ENCODE assay signal across 9 cellular contexts in genomic region chr14:65961004-65961403, GRCh38.
DNase-seq lines count a peak whose midpoint lies in the region; ATAC-seq and TF ChIP-seq lines count a peak whose summit lies in the region.
"Had no signal": no experiment of that assay in that cellular context is flagged by ENCODE, and none has a peak within 500 bp of the region (broad histone marks: within the 10 kb centered on the region; RNA-seq: fewer than 3 reads in every experiment).

No MANE protein-coding gene starts in this region.

- H3K36me3 ChIP-seq in neural progenitor cell (no peaks in the 10 kb centered on the region), tibial nerve (no peaks in the 10 kb centered on the region)
- H3K36me3 ChIP-seq: neutrophil had no signal

- H3K36me3 Mint-ChIP-seq in activated CD4-positive, alpha-beta memory T cell treated with anti-CD3 and anti-CD28 coated beads, Interleukin-2, amount 10 ng/mL, durations not matched to agents 7 days and 5 days (ENCODE audit: low read depth), result no peaks in the 10 kb centered on the region
- H3K36me3 Mint-ChIP-seq in neural progenitor cell, result no peaks in the 10 kb centered on the region

- H2AFZ ChIP-seq in neural progenitor cell (replicated peaks), result no peak overlapping the region

- peaks cover 4% of the 10 kb centered on the region for H3K27me3 Mint-ChIP-seq in activated CD4-positive, alpha-beta memory T cell treated with anti-CD3 and anti-CD28 coated beads, Interleukin-2, amount 10 ng/mL, durations not matched to agents 7 days and 5 days
- peaks cover 2% of the 10 kb centered on the region for H3K27me3 Mint-ChIP-seq in neural progenitor cell (ENCODE audit: insufficient read depth, low read depth)

- H4K20me1 ChIP-seq in neural progenitor cell (ENCODE audit: low read depth), result no peaks in the 10 kb centered on the region

- DNase-seq in AML-193 (lab: John Stamatoyannopoulos, UW) (peak; percentile 12 to 17), GM19240 (ENCODE audit: insufficient read length, low spot score) (peak; percentile 19), NCI-H1694 treated with DMSO at 0.1 percent for 48 hours (lab: John Stamatoyannopoulos, UW) (peak; percentile 78), epithelial cell of esophagus (ENCODE audit: low read depth) (peak; percentile 56), neural progenitor cell (ENCODE audit: low spot score) (peak; percentile 81), tibial nerve (ENCODE audit: low spot score in 2 of 2) (no peak)
- DNase-seq in activated CD4-positive, alpha-beta memory T cell treated with anti-CD3 and anti-CD28 coated beads, Interleukin-2, amount 10 ng/mL, durations not matched to agents 7 days and 5 days, result peak; percentile 78

- no peak overlapping the region for H3K27ac ChIP-seq in neural progenitor cell
- H3K27ac ChIP-seq in tibial nerve, result no peak overlapping the region
- H3K27ac ChIP-seq: neutrophil had no signal

- no peak overlapping the region for H3K4me2 ChIP-seq in neural progenitor cell

- no peak overlapping the region for H3K9ac ChIP-seq in neural progenitor cell

- no peaks in the 10 kb centered on the region for H3K79me2 ChIP-seq in neural progenitor cell (ENCODE audit: low read depth)

- H3K27ac Mint-ChIP-seq in activated CD4-positive, alpha-beta memory T cell treated with anti-CD3 and anti-CD28 coated beads, Interleukin-2, amount 10 ng/mL, durations not matched to agents 7 days and 5 days, result no peak overlapping the region
- no peak overlapping the region for H3K27ac Mint-ChIP-seq in neural progenitor cell

- POLR2A ChIA-PET in activated CD4-positive, alpha-beta memory T cell treated with anti-CD3 and anti-CD28 coated beads, Interleukin-2, amount 10 ng/mL, durations not matched to agents 7 days and 5 days (lab: Charles Lee), result interaction anchor here (1.0 to 3.7 kb wide), 10 partner anchors 10 to 673 kb away, joined by 3 to 28 read pairs (median 6); partner anchors contain the start of gene FUT8

- CTCF ChIA-PET in activated CD4-positive, alpha-beta memory T cell treated with anti-CD3 and anti-CD28 coated beads, Interleukin-2, amount 10 ng/mL, durations not matched to agents 7 days and 5 days (lab: Charles Lee), result interaction anchor here (0.6 to 6.5 kb wide), 28 partner anchors 10 to 799 kb away, joined by 3 to 76 read pairs (median 6); partner anchors contain the start of gene FUT8

- no peaks in the 10 kb centered on the region for H3K9me3 Mint-ChIP-seq in activated CD4-positive, alpha-beta memory T cell treated with anti-CD3 and anti-CD28 coated beads, Interleukin-2, amount 10 ng/mL, durations not matched to agents 7 days and 5 days
- no peaks in the 10 kb centered on the region for H3K9me3 Mint-ChIP-seq in neural progenitor cell

- no peak overlapping the region for H3K4me3 ChIP-seq in epithelial cell of esophagus (ENCODE audit: low read length)
- H3K4me3 ChIP-seq in neural progenitor cell, result no peak overlapping the region
- H3K4me3 ChIP-seq in tibial nerve, result no peak overlapping the region

- peaks cover 37% of the 10 kb centered on the region for H3K4me1 Mint-ChIP-seq in activated CD4-positive, alpha-beta memory T cell treated with anti-CD3 and anti-CD28 coated beads, Interleukin-2, amount 10 ng/mL, durations not matched to agents 7 days and 5 days
- peaks cover 19% of the 10 kb centered on the region for H3K4me1 Mint-ChIP-seq in neural progenitor cell

- no peak for ATAC-seq in GM21526 (IDR thresholded peaks at IDR 0.05; ENCODE audit: low FRiP score, unreplicated experiment)

- 43 to 48% methylated on average over 7 of the region's 7 CpGs for WGBS in tibial nerve, 2 donors

- H3K4me3 Mint-ChIP-seq in activated CD4-positive, alpha-beta memory T cell treated with anti-CD3 and anti-CD28 coated beads, Interleukin-2, amount 10 ng/mL, durations not matched to agents 7 days and 5 days, result no peak overlapping the region
- no peak overlapping the region for H3K4me3 Mint-ChIP-seq in neural progenitor cell

- TF ChIP-seq CTCF in epithelial cell of esophagus (IDR thresholded peaks at IDR 0.05; ENCODE audit: insufficient read depth, low read depth, low read length, missing control alignments) (peak; percentile 48), neural progenitor cell (IDR thresholded peaks at IDR 0.05) (peak; percentile 87), tibial nerve (IDR thresholded peaks at IDR 0.05) (peak in 2 of 5 experiments; percentile 12 to 35)

- H3K27me3 ChIP-seq in neural progenitor cell (no peaks in the 10 kb centered on the region), tibial nerve (no peaks in the 10 kb centered on the region)

- no peaks in the 10 kb centered on the region for H3K9me3 ChIP-seq in neural progenitor cell (ENCODE audit: low read depth)
- H3K9me3 ChIP-seq in tibial nerve, result no peaks in the 10 kb centered on the region
- H3K9me3 ChIP-seq: neutrophil had no signal

- H3F3A ChIP-seq in neural progenitor cell (ENCODE audit: low read depth), result peaks cover 14% of the 10 kb centered on the region

- H3K4me1 ChIP-seq in neural progenitor cell, result peaks cover 13% of the 10 kb centered on the region
- no peaks in the 10 kb centered on the region for H3K4me1 ChIP-seq in tibial nerve

- no peak for TF ChIP-seq POLR2A in tibial nerve (IDR thresholded peaks at IDR 0.05)

- no peak for TF ChIP-seq EP300 in tibial nerve (IDR thresholded peaks at IDR 0.05)

Comparison
In these comparisons a context has a peak if more than half of its experiments do, and no peak if none do; other contexts are left out.
1. DNase-seq: peak in AML-193 (2 of 2), GM19240 (single experiment), NCI-H1694 treated with DMSO at 0.1 percent for 48 hours (single experiment), activated CD4-positive, alpha-beta memory T cell treated with anti-CD3 and anti-CD28 coated beads, Interleukin-2, amount 10 ng/mL, durations not matched to agents 7 days and 5 days (single experiment), epithelial cell of esophagus (single experiment) and neural progenitor cell (single experiment); none in tibial nerve (0 of 2).